ENCODE assay signal across 8 cellular contexts in the genomic region with DNA sequence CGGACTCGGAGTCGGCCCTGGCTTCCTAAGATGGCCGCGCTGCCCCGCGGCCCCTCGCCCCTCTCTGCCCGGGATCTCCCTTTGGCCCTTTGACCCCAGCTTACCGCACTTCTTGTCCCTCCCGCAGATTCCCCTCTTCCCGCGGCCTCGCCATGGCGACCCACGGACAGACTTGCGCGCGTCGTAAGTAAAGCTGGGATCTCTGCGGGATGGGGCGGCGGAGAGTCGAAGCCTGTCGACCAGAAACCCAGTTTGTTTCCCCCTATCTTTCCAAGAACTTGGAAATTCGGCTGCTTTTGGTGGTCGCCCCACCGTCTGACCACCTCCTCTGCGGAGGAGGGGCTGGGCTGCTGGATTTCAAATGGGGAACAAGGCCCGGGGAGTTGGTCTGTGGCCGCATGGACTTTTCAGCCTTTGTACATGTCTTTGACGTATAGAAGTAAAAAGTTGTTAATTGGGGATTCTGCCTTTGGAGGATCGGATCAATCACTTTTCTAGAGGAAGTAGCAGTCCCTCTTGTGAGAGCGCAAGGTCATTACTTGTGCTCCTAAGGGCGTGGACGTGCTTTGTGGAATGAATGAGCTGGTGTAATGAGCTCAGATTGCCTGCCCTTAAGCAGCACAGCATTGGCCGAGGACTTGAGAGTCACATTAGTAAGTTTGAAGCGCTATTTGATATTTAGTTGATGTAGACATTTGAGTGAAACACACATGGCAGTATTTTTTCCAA. TPM values are rescaled to one million over a fixed set of nuclear protein-coding genes. Genes with fewer than 3 reads are reported as not detected.
A peak's percentile ranks its signal among the peaks of the same experiment; 100 is the strongest.
DNase-seq lines count a peak whose midpoint lies in the region; ATAC-seq and TF ChIP-seq lines count a peak whose summit lies in the region.

No MANE protein-coding gene starts in this region.

- ATAC-seq in HG03521 (IDR thresholded peaks at IDR 0.05; ENCODE audit: unreplicated experiment) (no peak), GM21576 (IDR thresholded peaks at IDR 0.05; ENCODE audit: unreplicated experiment) (no peak)

- peak in 2 of 5 donors; percentile 12 to 24 for DNase-seq in CD8-positive, alpha-beta memory T cell
- DNase-seq in HFFc6 (peak; percentile 51), mesothelial cell of epicardium (ENCODE audit: low spot score in 2 of 2, unreplicated experiment in 2 of 2) (no peak), type B pancreatic cell (ENCODE audit: extremely low spot score, unreplicated experiment) (no peak)

- H3K27me3 ChIP-seq in CD8-positive, alpha-beta memory T cell (ENCODE audit: insufficient read depth, low read length, poor library complexity, severe bottlenecking), result no peaks in the 10 kb centered on the region
- H3K27me3 ChIP-seq in duodenal mucosa (ENCODE audit: control insufficient read depth in 1 of 2, insufficient read depth in 2 of 2, low read length in 2 of 2), result no peaks in the 10 kb centered on the region

- peaks cover 3 to 48% (median 10%) of the 10 kb centered on the region in 3 donors for H3K36me3 Mint-ChIP-seq in CD8-positive, alpha-beta memory T cell
- peaks cover 38% of the 10 kb centered on the region for H3K36me3 Mint-ChIP-seq in HFFc6 (ENCODE audit: low read depth)
- H3K36me3 Mint-ChIP-seq in T-helper 1 cell treated with Interleukin-12 subunit alpha and Interleukin-12 subunit beta and Interleukin-4 antibody, amounts not matched to agents 30 μg/mL and 1 μg/mL, for 36 hours (ENCODE audit: low read depth), result peaks cover 20% of the 10 kb centered on the region
- peaks cover 12% of the 10 kb centered on the region for H3K36me3 Mint-ChIP-seq in mesothelial cell of epicardium
- H3K36me3 Mint-ChIP-seq in type B pancreatic cell, result peaks cover 25% of the 10 kb centered on the region

- peak overlapping the region; percentile 93 to 97 for H3K9ac ChIP-seq in duodenal mucosa (ENCODE audit: low read depth in 1 of 2, low read length in 2 of 2)

- H3K4me1 Mint-ChIP-seq in CD8-positive, alpha-beta memory T cell, result peaks cover 30 to 44% (median 38%) of the 10 kb centered on the region in 3 donors
- H3K4me1 Mint-ChIP-seq in HFFc6 (ENCODE audit: low read depth) (peaks cover 68% of the 10 kb centered on the region), mesothelial cell of epicardium (peaks cover 39% of the 10 kb centered on the region), type B pancreatic cell (ENCODE audit: unreplicated experiment) (peaks cover 39% of the 10 kb centered on the region)
- peaks cover 29% of the 10 kb centered on the region for H3K4me1 Mint-ChIP-seq in T-helper 1 cell treated with Interleukin-12 subunit alpha and Interleukin-12 subunit beta and Interleukin-4 antibody, amounts not matched to agents 30 μg/mL and 1 μg/mL, for 36 hours (ENCODE audit: low read depth)

- peak overlapping the region; percentile 88 to 100 (median 98) for H3K4me3 Mint-ChIP-seq in CD8-positive, alpha-beta memory T cell
- peak overlapping the region; percentile 96 for H3K4me3 Mint-ChIP-seq in HFFc6
- peak overlapping the region; percentile 100 for H3K4me3 Mint-ChIP-seq in T-helper 1 cell treated with Interleukin-12 subunit alpha and Interleukin-12 subunit beta and Interleukin-4 antibody, amounts not matched to agents 30 μg/mL and 1 μg/mL, for 36 hours
- H3K4me3 Mint-ChIP-seq in mesothelial cell of epicardium, result peak overlapping the region; percentile 90
- peak overlapping the region; percentile 93 for H3K4me3 Mint-ChIP-seq in type B pancreatic cell

- peaks cover 23% of the 10 kb centered on the region for H3K36me3 ChIP-seq in CD8-positive, alpha-beta memory T cell (ENCODE audit: insufficient read depth, low read length)
- H3K36me3 ChIP-seq in duodenal mucosa (ENCODE audit: control insufficient read depth in 1 of 2, insufficient read depth in 2 of 2, low read length in 2 of 2), result peaks cover 3 to 28% of the 10 kb centered on the region in 2 donors

- H3K4me3 ChIP-seq in CD8-positive, alpha-beta memory T cell (ENCODE audit: low read length), result peak overlapping the region; percentile 89
- H3K4me3 ChIP-seq in duodenal mucosa (ENCODE audit: low read depth in 1 of 2, low read length in 2 of 2), result peak overlapping the region; percentile 89 to 93

- peaks cover 0 to 2% of the 10 kb centered on the region in 2 donors for H3K27me3 Mint-ChIP-seq in CD8-positive, alpha-beta memory T cell
- peaks cover 6% of the 10 kb centered on the region for H3K27me3 Mint-ChIP-seq in HFFc6 (ENCODE audit: insufficient read depth)
- H3K27me3 Mint-ChIP-seq in T-helper 1 cell treated with Interleukin-12 subunit alpha and Interleukin-12 subunit beta and Interleukin-4 antibody, amounts not matched to agents 30 μg/mL and 1 μg/mL, for 36 hours (ENCODE audit: low read depth), result no peaks in the 10 kb centered on the region
- H3K27me3 Mint-ChIP-seq in mesothelial cell of epicardium (ENCODE audit: low read depth), result no peaks in the 10 kb centered on the region
- no peaks in the 10 kb centered on the region for H3K27me3 Mint-ChIP-seq in type B pancreatic cell

- H3K9me3 Mint-ChIP-seq in CD8-positive, alpha-beta memory T cell, result no peaks in the 10 kb centered on the region
- no peaks in the 10 kb centered on the region for H3K9me3 Mint-ChIP-seq in HFFc6
- no peaks in the 10 kb centered on the region for H3K9me3 Mint-ChIP-seq in T-helper 1 cell treated with Interleukin-12 subunit alpha and Interleukin-12 subunit beta and Interleukin-4 antibody, amounts not matched to agents 30 μg/mL and 1 μg/mL, for 36 hours
- no peaks in the 10 kb centered on the region for H3K9me3 Mint-ChIP-seq in mesothelial cell of epicardium
- no peaks in the 10 kb centered on the region for H3K9me3 Mint-ChIP-seq in type B pancreatic cell

- peak overlapping the region; percentile 94 to 100 (median 98) for H3K27ac Mint-ChIP-seq in CD8-positive, alpha-beta memory T cell
- peak overlapping the region; percentile 100 for H3K27ac Mint-ChIP-seq in HFFc6
- H3K27ac Mint-ChIP-seq in T-helper 1 cell treated with Interleukin-12 subunit alpha and Interleukin-12 subunit beta and Interleukin-4 antibody, amounts not matched to agents 30 μg/mL and 1 μg/mL, for 36 hours, result peak overlapping the region; percentile 100
- peak overlapping the region; percentile 96 for H3K27ac Mint-ChIP-seq in mesothelial cell of epicardium
- peak overlapping the region; percentile 100 for H3K27ac Mint-ChIP-seq in type B pancreatic cell

- H3K27ac ChIP-seq in CD8-positive, alpha-beta memory T cell (ENCODE audit: low read depth, low read length), result peak overlapping the region; percentile 98
- peak overlapping the region; percentile 99 for H3K27ac ChIP-seq in duodenal mucosa (ENCODE audit: low read depth, low read length)

- TF ChIP-seq CTCF in HFFc6 (IDR thresholded peaks at IDR 0.05) (peak; percentile 3; the same call in 1 of the 2 replicates), mesothelial cell of epicardium (IDR thresholded peaks at IDR 0.05; ENCODE audit: unreplicated experiment) (no peak), type B pancreatic cell (conservative IDR thresholded peaks at IDR 0.05) (no peak)

- peaks cover 25% of the 10 kb centered on the region for H3K4me1 ChIP-seq in CD8-positive, alpha-beta memory T cell (ENCODE audit: insufficient read depth, low read length)
- H3K4me1 ChIP-seq in duodenal mucosa (ENCODE audit: control insufficient read depth in 1 of 2, insufficient read depth in 2 of 2, low read length in 2 of 2), result peaks cover 11 to 16% of the 10 kb centered on the region in 2 donors

- CTCF ChIA-PET in CD8-positive, alpha-beta memory T cell (lab: Charles Lee), result interaction anchor here (1.0 to 10.5 kb wide), 8 partner anchors 10 to 24 kb away, joined by 3 to 168 read pairs (median 6); partner anchors contain the start of gene COMTD1

- POLR2A ChIA-PET in CD8-positive, alpha-beta memory T cell (lab: Charles Lee), result interaction anchor here (0.6 to 3.4 kb wide), 10 partner anchors 13 to 1482 kb away, joined by 3 to 56 read pairs (median 4); partner anchors contain the start of genes COMTD1 and SAMD8

- no peaks in the 10 kb centered on the region for H3K9me3 ChIP-seq in CD8-positive, alpha-beta memory T cell (ENCODE audit: low read length)
- H3K9me3 ChIP-seq in duodenal mucosa (ENCODE audit: control insufficient read depth in 1 of 2, low read length in 2 of 2), result no peaks in the 10 kb centered on the region

RNA-seq across cellular contexts. Expression of gene VDAC2, which starts 0.6 kb away (rescaled TPM):
- total RNA-seq in CD8-positive, alpha-beta memory T cell, result 100 to 1,000 TPM; 247 to 261 TPM
- 149 TPM for polyA plus RNA-seq in CD8-positive, alpha-beta memory T cell
- 100 to 1,000 TPM; 213 to 248 (median 223) TPM for total RNA-seq in HFFc6 (2021; fragmentation: NEBNext Ultra II Directional; extraction: Animal tissue kit (Norgen Biotek cat#: 25700))
- total RNA-seq in mesothelial cell of epicardium (144 to 154 TPM (median 149 TPM) in 3 replicates), type B pancreatic cell (ENCODE audit: low replicate concordance) (204 and 242 TPM in 2 replicates)

RNA-seq across cellular contexts. Expression of gene COMTD1, which starts 24.6 kb away (rescaled TPM):
- 10 to 100 TPM; 43.9 to 47.9 TPM for total RNA-seq in CD8-positive, alpha-beta memory T cell
- 23.2 TPM for polyA plus RNA-seq in CD8-positive, alpha-beta memory T cell
- total RNA-seq in HFFc6 (2021; fragmentation: NEBNext Ultra II Directional; extraction: Animal tissue kit (Norgen Biotek cat#: 25700)), result 1 to 10 TPM; 5.6 to 9.5 (median 8.0) TPM
- total RNA-seq in mesothelial cell of epicardium (13.9 to 14.7 TPM (median 13.9 TPM) in 3 replicates), type B pancreatic cell (ENCODE audit: low replicate concordance) (40.4 and 62.6 TPM in 2 replicates)
